ENCODE assay signal across 8 cellular contexts in genomic region chr6:27280064-27280539, GRCh38. TPM values are rescaled to one million over a fixed set of nuclear protein-coding genes. Genes with fewer than 3 reads are reported as not detected.
DNase-seq lines count a peak whose midpoint lies in the region; ATAC-seq and TF ChIP-seq lines count a peak whose summit lies in the region.

No MANE protein-coding gene starts in this region.

- H3K27ac Mint-ChIP-seq in HFFc6 = no peak overlapping the region; the same call in 1 of the 2 replicates
- H3K27ac Mint-ChIP-seq in endodermal cell = peak overlapping the region; percentile 69

- H3K9me3 ChIP-seq in endodermal cell (ENCODE audit: control insufficient read depth, low read length) (no peaks in the 10 kb centered on the region), smooth muscle cell (replicated peaks; ENCODE audit: low read depth) (no peaks in the 10 kb centered on the region)

- 0 to 1% methylated on average over 7 to 17 of the region's 17 CpGs for WGBS in endodermal cell (ENCODE audit: insufficient coverage in 1 of 2, insufficient read length in 1 of 2), 2 experiments
- 1% methylated on average over 17 of the region's 17 CpGs for WGBS in smooth muscle cell (ENCODE audit: low lambda C conversion rate)

- peak overlapping the region; percentile 87 for H3K4me2 ChIP-seq in smooth muscle cell

- peak overlapping the region; percentile 63 for H3K9ac ChIP-seq in endodermal cell (ENCODE audit: extremely low read depth, low read length, poor library complexity, severe bottlenecking)
- peak overlapping the region; percentile 65 for H3K9ac ChIP-seq in smooth muscle cell (ENCODE audit: low read depth)

- H3K36me3 Mint-ChIP-seq in HFFc6 (ENCODE audit: low read depth) (peaks cover 15% of the 10 kb centered on the region; the same call in 1 of the 2 replicates), endodermal cell (ENCODE audit: low read depth) (no peaks in the 10 kb centered on the region)

- H3K4me1 Mint-ChIP-seq in HFFc6 (ENCODE audit: low read depth) (peaks cover 27% of the 10 kb centered on the region), endodermal cell (peaks cover 5% of the 10 kb centered on the region)

- H3K9me3 Mint-ChIP-seq in HFFc6 (peaks cover 5% of the 10 kb centered on the region), endodermal cell (no peaks in the 10 kb centered on the region)

- H3K27ac ChIP-seq in endodermal cell (ENCODE audit: low read depth, low read length) (no peak overlapping the region), smooth muscle cell (ENCODE audit: low read depth) (peak overlapping the region; percentile 32)

- no peaks in the 10 kb centered on the region for H3K79me2 ChIP-seq in smooth muscle cell (ENCODE audit: low read depth)

- H3K4me3 Mint-ChIP-seq in HFFc6 = peak overlapping the region; percentile 86
- H3K4me3 Mint-ChIP-seq in endodermal cell = peak overlapping the region; percentile 81

- H3K4me1 ChIP-seq in endodermal cell (ENCODE audit: control insufficient read depth, insufficient read depth, low read length) (no peaks in the 10 kb centered on the region), smooth muscle cell (ENCODE audit: low read depth) (peaks cover 5% of the 10 kb centered on the region)

- H3K27me3 Mint-ChIP-seq in HFFc6 (ENCODE audit: insufficient read depth) (peaks cover 39% of the 10 kb centered on the region), endodermal cell (ENCODE audit: insufficient read depth) (peaks cover 39% of the 10 kb centered on the region)

- no peaks in the 10 kb centered on the region for H3K36me3 ChIP-seq in endodermal cell (ENCODE audit: control insufficient read depth, insufficient read depth, low read length)
- no peaks in the 10 kb centered on the region for H3K36me3 ChIP-seq in smooth muscle cell (ENCODE audit: low read depth)

- H3F3A ChIP-seq in smooth muscle cell (ENCODE audit: low read depth) = no peaks in the 10 kb centered on the region

- H2AFZ ChIP-seq in smooth muscle cell (ENCODE audit: low read depth) = peak overlapping the region; percentile 92

- H4K20me1 ChIP-seq in smooth muscle cell (ENCODE audit: low read depth) = no peaks in the 10 kb centered on the region

- DNase-seq in AG20443 (ENCODE audit: low spot score) = peak; percentile 43
- peak; percentile 65 for DNase-seq in HFFc6
- DNase-seq in SHP77 (lab: John Stamatoyannopoulos, UW) = peak; percentile 61 to 73
- DNase-seq in endodermal cell = peak; percentile 85
- DNase-seq in smooth muscle cell (lab: John Stamatoyannopoulos, UW; ENCODE audit: unreplicated experiment) = no peak
- DNase-seq in T1000 (lab: John Stamatoyannopoulos, UW) = no peak
- no peak for DNase-seq in NK-92 (lab: John Stamatoyannopoulos, UW; ENCODE audit: unreplicated experiment)

- ATAC-seq in HG02571 (IDR thresholded peaks at IDR 0.05; ENCODE audit: unreplicated experiment) = no peak

- TF ChIP-seq CTCF in HFFc6 (IDR thresholded peaks at IDR 0.05) = no peak
- no peak for TF ChIP-seq CTCF in endodermal cell (conservative IDR thresholded peaks at IDR 0.05)
- no peak for TF ChIP-seq CTCF in smooth muscle cell (IDR thresholded peaks at IDR 0.05; ENCODE audit: borderline replicate concordance, insufficient read depth, poor library complexity, severe bottlenecking)

- peak overlapping the region; percentile 94 for H3K4me3 ChIP-seq in endodermal cell (ENCODE audit: low read length)
- H3K4me3 ChIP-seq in smooth muscle cell = peak overlapping the region; percentile 74

- H3K27me3 ChIP-seq in endodermal cell (ENCODE audit: control insufficient read depth, insufficient read depth, low read length, poor library complexity, severe bottlenecking) = peaks cover 48% of the 10 kb centered on the region
- no peaks in the 10 kb centered on the region for H3K27me3 ChIP-seq in smooth muscle cell (ENCODE audit: low read depth)

RNA-seq across cellular contexts. Expression of gene POM121L2, which starts 32.0 kb away (rescaled TPM):
- not detected for total RNA-seq in HFFc6 (2021; fragmentation: NEBNext Ultra II Directional; extraction: Animal tissue kit (Norgen Biotek cat#: 25700))
- total RNA-seq in endodermal cell (under 1 TPM in 1 of 2 donors, not detected in 1; 0.20 TPM), smooth muscle cell (not detected in 2 replicates)
- polyA plus RNA-seq in endodermal cell (2013, experiment 1 of 2) = not detected
- polyA plus RNA-seq in endodermal cell (2013, experiment 2 of 2) = not detected
- polyA plus RNA-seq in smooth muscle cell = not detected in 2 replicates

RNA-seq across cellular contexts. Expression of gene PRSS16, which starts 32.6 kb away (rescaled TPM):
- not detected for total RNA-seq in HFFc6 (2021; fragmentation: NEBNext Ultra II Directional; extraction: Animal tissue kit (Norgen Biotek cat#: 25700))
- 10 to 100 TPM; 12.5 to 14.1 TPM for total RNA-seq in endodermal cell
- polyA plus RNA-seq in endodermal cell (2013, experiment 1 of 2) = 3.9 TPM
- 3.4 TPM for polyA plus RNA-seq in endodermal cell (2013, experiment 2 of 2)
- 3.3 and 7.6 TPM in 2 replicates for total RNA-seq in smooth muscle cell
- 2.8 and 5.7 TPM in 2 replicates for polyA plus RNA-seq in smooth muscle cell

Comparison
In these comparisons a context has a peak if more than half of its experiments do, and no peak if none do; other contexts are left out.
1. DNase-seq: peak in AG20443 (single experiment), HFFc6 (single experiment), SHP77 (2 of 2) and endodermal cell (single experiment); none in smooth muscle cell (single experiment), T1000 (single experiment) and NK-92 (single experiment).